ENCODE assay signal across 13 cellular contexts in genomic region chr20:10924628-10925266, GRCh38.
DNase-seq lines count a peak whose midpoint lies in the region; TF ChIP-seq lines count a peak whose summit lies in the region.
"Had no signal": no experiment of that assay in that cellular context is flagged by ENCODE, and none has a peak within 500 bp of the region (broad histone marks: within the 10 kb centered on the region; RNA-seq: fewer than 3 reads in every experiment).

No MANE protein-coding gene starts in this region.

- no peaks in the 10 kb centered on the region for H3K36me3 ChIP-seq in left ventricle myocardium inferior
- no peaks in the 10 kb centered on the region for H3K36me3 ChIP-seq in effector memory CD4-positive, alpha-beta T cell (ENCODE audit: control insufficient read depth, insufficient read depth, low read length)
- H3K36me3 ChIP-seq: upper lobe of left lung had no signal

- H3K27me3 ChIP-seq in left ventricle myocardium inferior (ENCODE audit: low read depth): no peaks in the 10 kb centered on the region
- no peaks in the 10 kb centered on the region for H3K27me3 ChIP-seq in effector memory CD4-positive, alpha-beta T cell (replicated peaks; ENCODE audit: control insufficient read depth, insufficient read depth, low read length, poor library complexity, severe bottlenecking)
- H3K27me3 ChIP-seq: upper lobe of left lung had no signal

- intact Hi-C loops in left ventricle myocardium inferior (cut with micrococcal nuclease): no loop called here

- DNase-seq in HCEC 1CT (peak; percentile 82), NCI-H748 treated with DMSO at 0.1 percent for 48 hours (lab: John Stamatoyannopoulos, UW) (peak; percentile 35), fibroblast of mammary gland (ENCODE audit: low read depth) (peak; percentile 87), stromal cell of bone marrow (ENCODE audit: low read depth) (peak; percentile 56), left ventricle myocardium inferior (no peak), NCI-H2081 (lab: John Stamatoyannopoulos, UW) (no peak)
- no peak for DNase-seq in effector memory CD4-positive, alpha-beta T cell
- DNase-seq: activated naive CD4-positive, alpha-beta T cell treated with anti-CD3 and anti-CD28 coated beads, Interleukin-2, amount 50 U/mL, for 16 hours; effector memory CD8-positive, alpha-beta T cell; MM.1S; upper lobe of left lung had no signal

- H3K27ac ChIP-seq in left ventricle myocardium inferior (replicated peaks): no peak overlapping the region
- no peak overlapping the region for H3K27ac ChIP-seq in effector memory CD4-positive, alpha-beta T cell (ENCODE audit: insufficient read depth, low read length, poor library complexity, severe bottlenecking)
- H3K27ac ChIP-seq: parathyroid adenoma, upper lobe of left lung had no signal

- H3K4me3 ChIP-seq in fibroblast of mammary gland (ENCODE audit: control insufficient read depth, low read depth, low read length): no peak overlapping the region
- no peak overlapping the region for H3K4me3 ChIP-seq in left ventricle myocardium inferior
- no peak overlapping the region for H3K4me3 ChIP-seq in effector memory CD4-positive, alpha-beta T cell (ENCODE audit: insufficient read depth, low read depth, low read length, poor library complexity, severe bottlenecking)
- H3K4me3 ChIP-seq: GM23338, upper lobe of left lung had no signal

- peaks cover 19% of the 10 kb centered on the region for H3K4me1 ChIP-seq in left ventricle myocardium inferior
- H3K4me1 ChIP-seq in effector memory CD4-positive, alpha-beta T cell (ENCODE audit: control insufficient read depth, insufficient read depth, low read length, poor library complexity, severe bottlenecking): no peaks in the 10 kb centered on the region
- H3K4me1 ChIP-seq: parathyroid adenoma had no signal

- TF ChIP-seq CTCF in fibroblast of mammary gland (conservative IDR thresholded peaks at IDR 0.05; ENCODE audit: control insufficient read depth, insufficient read depth, low read depth, low read length) (no peak), left ventricle myocardium inferior (IDR thresholded peaks at IDR 0.05; ENCODE audit: borderline replicate concordance) (no peak)

- no peaks in the 10 kb centered on the region for H3K9me3 ChIP-seq in left ventricle myocardium inferior (replicated peaks)
- H3K9me3 ChIP-seq in effector memory CD4-positive, alpha-beta T cell (ENCODE audit: control insufficient read depth, low read length): no peaks in the 10 kb centered on the region
- H3K9me3 ChIP-seq: upper lobe of left lung had no signal

Comparison
In these comparisons a context has a peak if more than half of its experiments do, and no peak if none do; other contexts are left out.
1. DNase-seq: peak in HCEC 1CT (single experiment), NCI-H748 treated with DMSO at 0.1 percent for 48 hours (single experiment), fibroblast of mammary gland (single experiment) and stromal cell of bone marrow (single experiment); none in left ventricle myocardium inferior (single experiment), NCI-H2081 (0 of 2) and effector memory CD4-positive, alpha-beta T cell (0 of 3).